ENCODE assay signal across 18 cellular contexts in the genomic region with DNA sequence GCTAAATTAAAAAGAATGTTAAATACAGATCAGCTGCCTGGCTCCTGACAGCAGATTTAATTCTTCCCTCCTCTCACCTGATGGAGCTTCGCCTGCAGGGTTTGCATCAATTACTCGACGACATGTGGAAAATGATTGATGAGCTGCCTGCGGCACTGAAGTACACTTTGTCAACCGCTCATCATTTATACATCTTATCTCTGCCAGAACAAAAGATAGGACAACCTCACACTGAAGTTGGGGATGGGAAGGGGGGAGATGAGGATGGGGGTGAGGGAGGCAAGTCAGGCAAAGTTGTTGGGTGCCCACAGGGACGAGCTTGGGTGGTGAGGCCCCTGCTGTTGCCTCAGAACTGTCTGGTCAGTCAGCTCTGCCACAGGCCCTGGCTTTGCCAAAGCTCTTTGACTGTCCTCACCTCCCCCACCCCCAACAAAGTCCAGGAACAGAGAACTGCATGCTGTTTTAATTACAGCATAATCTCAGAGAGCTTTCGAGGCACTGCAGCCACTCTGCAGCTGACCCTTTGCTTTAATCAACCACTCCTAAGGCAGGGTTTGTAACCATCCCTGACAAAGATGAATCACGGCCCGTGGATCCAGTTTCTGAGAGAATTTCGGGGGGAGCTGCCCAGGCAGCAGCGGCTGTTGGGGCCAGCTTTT.
DNase-seq lines count a peak whose midpoint lies in the region; TF ChIP-seq lines count a peak whose summit lies in the region.
"Had no signal": no experiment of that assay in that cellular context is flagged by ENCODE, and none has a peak within 500 bp of the region (broad histone marks: within the 10 kb centered on the region; RNA-seq: fewer than 3 reads in every experiment).

No MANE protein-coding gene starts in this region.

- no peak overlapping the region for H3K9ac ChIP-seq in SK-N-SH

- in situ Hi-C loops in Caki2 (cut with HindIII; ENCODE audit: low pct_unique_long_range_greater_than_20kb, low sequenced_read_pairs), result no loop called here

- TF ChIP-seq CTCF in SK-N-SH (IDR thresholded peaks at IDR 0.05) (no peak), nephron progenitor cell (IDR thresholded peaks at IDR 0.05) (no peak)

- peaks cover 0 to 15% of the 10 kb centered on the region in 2 experiments; a peak in 2 of 4 replicates for H3K4me1 ChIP-seq in SK-N-SH (ENCODE audit: control insufficient read depth in 1 of 2, insufficient read depth in 2 of 2, low read depth in 1 of 2, low read length in 1 of 2)
- H3K4me1 ChIP-seq in CD4-positive, alpha-beta memory T cell (ENCODE audit: insufficient read depth, low read length), result no peaks in the 10 kb centered on the region
- H3K4me1 ChIP-seq: ascending aorta had no signal

- H3K9me3 Mint-ChIP-seq in nephron progenitor cell, result no peaks in the 10 kb centered on the region
- H3K9me3 Mint-ChIP-seq in CD4-positive, alpha-beta memory T cell, result peaks cover 0 to 5% (median 1%) of the 10 kb centered on the region in 8 donors
- H3K9me3 Mint-ChIP-seq in activated naive CD4-positive, alpha-beta T cell treated with anti-CD3 and anti-CD28 coated beads, Interleukin-2, amount 10 ng/mL, durations not matched to agents 7 days and 5 days, result no peaks in the 10 kb centered on the region

- no peaks in the 10 kb centered on the region for H3K27me3 Mint-ChIP-seq in nephron progenitor cell (ENCODE audit: low read depth, poor library complexity)
- H3K27me3 Mint-ChIP-seq in CD4-positive, alpha-beta memory T cell, result no peaks in the 10 kb centered on the region
- H3K27me3 Mint-ChIP-seq in activated naive CD4-positive, alpha-beta T cell treated with anti-CD3 and anti-CD28 coated beads, Interleukin-2, amount 10 ng/mL, durations not matched to agents 7 days and 5 days, result no peaks in the 10 kb centered on the region

- H3K4me3 ChIP-seq in SK-N-SH (ENCODE audit: low read depth in 2 of 2, low read length in 1 of 2), result no peak overlapping the region
- H3K4me3 ChIP-seq in CD4-positive, alpha-beta memory T cell (ENCODE audit: low read length in 2 of 2), result no peak overlapping the region
- H3K4me3 ChIP-seq: ascending aorta, gastrocnemius medialis had no signal

- peak overlapping the region; percentile 7 for H3K4me3 Mint-ChIP-seq in nephron progenitor cell
- no peak overlapping the region for H3K4me3 Mint-ChIP-seq in CD4-positive, alpha-beta memory T cell
- no peak overlapping the region for H3K4me3 Mint-ChIP-seq in activated naive CD4-positive, alpha-beta T cell treated with anti-CD3 and anti-CD28 coated beads, Interleukin-2, amount 10 ng/mL, durations not matched to agents 7 days and 5 days

- intact Hi-C loops in CD4-positive, alpha-beta memory T cell (cut with micrococcal nuclease), result no loop called here

- TF ChIP-seq EP300 in SK-N-SH (IDR thresholded peaks at IDR 0.05; ENCODE audit: borderline replicate concordance in 1 of 2, low read depth in 1 of 2, low read length in 1 of 2), result peak in 1 of 2 experiments; percentile 74; a peak in 1 of 4 replicates

- H3K4me2 ChIP-seq in SK-N-SH, result no peak overlapping the region

- H3K79me2 ChIP-seq in SK-N-SH (ENCODE audit: insufficient read depth), result no peaks in the 10 kb centered on the region

- no peaks in the 10 kb centered on the region for H3K36me3 Mint-ChIP-seq in nephron progenitor cell (ENCODE audit: low read depth)
- no peaks in the 10 kb centered on the region for H3K36me3 Mint-ChIP-seq in CD4-positive, alpha-beta memory T cell
- H3K36me3 Mint-ChIP-seq in activated naive CD4-positive, alpha-beta T cell treated with anti-CD3 and anti-CD28 coated beads, Interleukin-2, amount 10 ng/mL, durations not matched to agents 7 days and 5 days, result no peaks in the 10 kb centered on the region

- TF ChIP-seq RAD21 in SK-N-SH (IDR thresholded peaks at IDR 0.05; ENCODE audit: low read length), result peak; percentile 44

- H4K20me1 ChIP-seq in SK-N-SH (ENCODE audit: insufficient read depth), result no peaks in the 10 kb centered on the region

- H3K9me2 ChIP-seq in SK-N-SH, result no peaks in the 10 kb centered on the region

- WGBS in SK-N-SH (ENCODE audit: low lambda C conversion rate), result 40% methylated on average over 11 of the region's 11 CpGs

- no peak overlapping the region for H2AFZ ChIP-seq in SK-N-SH (ENCODE audit: low read depth)

- no peaks in the 10 kb centered on the region for H3K36me3 ChIP-seq in SK-N-SH (replicated peaks in 1 of 2; ENCODE audit: control insufficient read depth in 1 of 2, insufficient read depth in 2 of 2, low read length in 1 of 2)
- H3K36me3 ChIP-seq in CD4-positive, alpha-beta memory T cell (ENCODE audit: insufficient read depth, low read length), result no peaks in the 10 kb centered on the region
- H3K36me3 ChIP-seq: ascending aorta, gastrocnemius medialis, neutrophil had no signal

- no peaks in the 10 kb centered on the region for H3K9me3 ChIP-seq in SK-N-SH
- no peaks in the 10 kb centered on the region for H3K9me3 ChIP-seq in CD4-positive, alpha-beta memory T cell (ENCODE audit: control insufficient read depth in 1 of 2, low read length in 2 of 2)
- H3K9me3 ChIP-seq: ascending aorta, gastrocnemius medialis, neutrophil had no signal

- H3K27ac ChIP-seq in SK-N-SH (ENCODE audit: low read depth in 2 of 2, low read length in 1 of 2), result peak overlapping the region in 1 of 2 experiments; percentile 56; a peak in 2 of 4 replicates
- no peak overlapping the region for H3K27ac ChIP-seq in CD4-positive, alpha-beta memory T cell (ENCODE audit: low read depth, low read length)
- H3K27ac ChIP-seq: ascending aorta, gastrocnemius medialis, neutrophil had no signal

- CTCF ChIA-PET in SK-N-SH (lab: Yijun Ruan, JAX), result interaction anchor here (0.8 to 1.6 kb wide), 6 partner anchors 17 to 871 kb away, joined by 3 to 9 read pairs (median 4); no protein-coding TSS in a partner anchor
- CTCF ChIA-PET in CD4-positive, alpha-beta memory T cell (lab: Charles Lee; ENCODE audit: partially characterized antibody), result no interaction called here
- CTCF ChIA-PET in activated naive CD4-positive, alpha-beta T cell treated with anti-CD3 and anti-CD28 coated beads, Interleukin-2, amount 10 ng/mL, durations not matched to agents 7 days and 5 days (lab: Charles Lee), result interaction anchor here (0.6 kb wide), 1 partner anchor 64 kb away, joined by 5 read pairs; no protein-coding TSS in a partner anchor

- H3K27me3 ChIP-seq in SK-N-SH (ENCODE audit: insufficient read depth), result no peaks in the 10 kb centered on the region
- H3K27me3 ChIP-seq in CD4-positive, alpha-beta memory T cell (ENCODE audit: insufficient read depth, low read length), result no peaks in the 10 kb centered on the region
- H3K27me3 ChIP-seq: ascending aorta, gastrocnemius medialis, neutrophil had no signal

- H3K4me1 Mint-ChIP-seq in nephron progenitor cell, result peaks cover 75% of the 10 kb centered on the region
- no peaks in the 10 kb centered on the region for H3K4me1 Mint-ChIP-seq in CD4-positive, alpha-beta memory T cell
- no peaks in the 10 kb centered on the region for H3K4me1 Mint-ChIP-seq in activated naive CD4-positive, alpha-beta T cell treated with anti-CD3 and anti-CD28 coated beads, Interleukin-2, amount 10 ng/mL, durations not matched to agents 7 days and 5 days

- H3F3A ChIP-seq in SK-N-SH (replicated peaks; ENCODE audit: insufficient read depth), result no peaks in the 10 kb centered on the region

- POLR2A ChIA-PET in SK-N-SH (lab: Yijun Ruan, JAX), result interaction anchor here (1.0 kb wide), 1 partner anchor 646 kb away, joined by 3 read pairs; no protein-coding TSS in a partner anchor
- POLR2A ChIA-PET in CD4-positive, alpha-beta memory T cell (lab: Charles Lee; ENCODE audit: partially characterized antibody), result no interaction called here

- H3K27ac Mint-ChIP-seq in nephron progenitor cell, result peak overlapping the region; percentile 89
- H3K27ac Mint-ChIP-seq in CD4-positive, alpha-beta memory T cell, result no peak overlapping the region
- H3K27ac Mint-ChIP-seq in activated naive CD4-positive, alpha-beta T cell treated with anti-CD3 and anti-CD28 coated beads, Interleukin-2, amount 10 ng/mL, durations not matched to agents 7 days and 5 days, result no peak overlapping the region

- DNase-seq in Caki2 (ENCODE audit: low read depth) (peak; percentile 16), NCI-H187 (lab: John Stamatoyannopoulos, UW) (peak; percentile 40 to 84), SK-N-SH (peak; percentile 68), nephron progenitor cell (peak; percentile 16), NOMO-1 treated with DMSO at 0.1 percent for 48 hours (lab: John Stamatoyannopoulos, UW; ENCODE audit: unreplicated experiment) (no peak)
- no peak for DNase-seq in CD4-positive, alpha-beta memory T cell
- DNase-seq in activated naive CD4-positive, alpha-beta T cell treated with anti-CD3 and anti-CD28 coated beads, Interleukin-2, amount 10 ng/mL, durations not matched to agents 7 days and 5 days, result no peak
- DNase-seq in activated naive CD4-positive, alpha-beta T cell treated with Interleukin-2 at 50 U/mL for 16 hours, result no peak
- DNase-seq: activated CD4-positive, CD25-positive, alpha-beta regulatory T cell treated with anti-CD3 and anti-CD28 coated beads, Interleukin-2, amount 50 U/mL, for 72 hours; activated gamma-delta T cell treated with Interleukin-2 at 50 U/mL for 16 hours; Calu3; gastrocnemius medialis; GF-D8; HCEC 1CT; mammary epithelial cell; NCI-H2171 had no signal

TF ChIP-seq in SK-N-SH, 30 proteins besides CTCF, POLR2A, EP300 and RAD21 (continues in another document):
- TF ChIP-seq CHD2 (IDR thresholded peaks at IDR 0.05; ENCODE audit: low read length, partially characterized antibody) (peak; percentile 76), TAF1 (IDR thresholded peaks at IDR 0.05; ENCODE audit: borderline replicate concordance, low read depth, low read length) (no peak), TCF12 (IDR thresholded peaks at IDR 0.05) (peak; percentile 87), YY1 (IDR thresholded peaks at IDR 0.05; ENCODE audit: low read depth) (no peak), GATA2 (CRISPR knock-in tag; IDR thresholded peaks at IDR 0.05) (peak; percentile 93), RCOR1 (IDR thresholded peaks at IDR 0.05; ENCODE audit: low read length) (peak; percentile 38; the same call in 1 of the 2 replicates), MAX (IDR thresholded peaks at IDR 0.05; ENCODE audit: low read depth) (peak; percentile 40; the same call in 1 of the 2 replicates), FOXJ3 (CRISPR knock-in tag; IDR thresholded peaks at IDR 0.05) (peak; percentile 70; the same call in 1 of the 2 replicates)
- TF ChIP-seq, protein P1, sequence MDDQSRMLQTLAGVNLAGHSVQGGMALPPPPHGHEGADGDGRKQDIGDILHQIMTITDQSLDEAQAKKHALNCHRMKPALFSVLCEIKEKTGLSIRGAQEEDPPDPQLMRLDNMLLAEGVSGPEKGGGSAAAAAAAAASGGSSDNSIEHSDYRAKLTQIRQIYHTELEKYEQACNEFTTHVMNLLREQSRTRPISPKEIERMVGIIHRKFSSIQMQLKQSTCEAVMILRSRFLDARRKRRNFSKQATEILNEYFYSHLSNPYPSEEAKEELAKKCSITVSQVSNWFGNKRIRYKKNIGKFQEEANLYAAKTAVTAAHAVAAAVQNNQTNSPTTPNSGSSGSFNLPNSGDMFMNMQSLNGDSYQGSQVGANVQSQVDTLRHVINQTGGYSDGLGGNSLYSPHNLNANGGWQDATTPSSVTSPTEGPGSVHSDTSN (IDR thresholded peaks at IDR 0.05), result peak; percentile 52; the same call in 1 of the 2 replicates

Comparison
In these comparisons a context has a peak if more than half of its experiments do, and no peak if none do; other contexts are left out.
1. DNase-seq: peak in Caki2 (single experiment), NCI-H187 (2 of 2), SK-N-SH (single experiment) and nephron progenitor cell (single experiment); none in CD4-positive, alpha-beta memory T cell (0 of 5), activated naive CD4-positive, alpha-beta T cell treated with anti-CD3 and anti-CD28 coated beads, Interleukin-2, amount 10 ng/mL, durations not matched to agents 7 days and 5 days (single experiment), NOMO-1 treated with DMSO at 0.1 percent for 48 hours (single experiment) and activated naive CD4-positive, alpha-beta T cell treated with Interleukin-2 at 50 U/mL for 16 hours (single experiment).